12 cellular contexts compared by ENCODE assay signal in genomic region chr4:3241905-3242304, GRCh38. TPM values are rescaled to one million over a fixed set of nuclear protein-coding genes. Genes with fewer than 3 reads are reported as not detected.
A peak's percentile ranks its signal among the peaks of the same experiment; 100 is the strongest.
DNase-seq lines count a peak whose midpoint lies in the region; ATAC-seq and TF ChIP-seq lines count a peak whose summit lies in the region.
"Had no signal": no experiment of that assay in that cellular context is flagged by ENCODE, and none has a peak within 500 bp of the region (broad histone marks: within the 10 kb centered on the region; RNA-seq: fewer than 3 reads in every experiment).

No MANE protein-coding gene starts in this region.

- H3K4me3 Mint-ChIP-seq in glutamatergic neuron (ENCODE audit: unreplicated experiment), result no peak overlapping the region

- TF ChIP-seq CTCF in BJ (IDR thresholded peaks at IDR 0.05; ENCODE audit: insufficient read depth, low read depth, low read length) (no peak), glutamatergic neuron (IDR thresholded peaks at IDR 0.05; ENCODE audit: partially characterized antibody, unreplicated experiment) (no peak)

- H3K27ac Mint-ChIP-seq in glutamatergic neuron (ENCODE audit: unreplicated experiment), result no peak overlapping the region

- H3K27me3 ChIP-seq in BJ (ENCODE audit: control insufficient read depth, insufficient read depth, low read length), result no peaks in the 10 kb centered on the region
- no peaks in the 10 kb centered on the region for H3K27me3 ChIP-seq in adipocyte (replicated peaks; ENCODE audit: control insufficient read depth, insufficient read depth, low read length)

- H3K9me3 Mint-ChIP-seq in glutamatergic neuron (ENCODE audit: unreplicated experiment), result peaks cover 7% of the 10 kb centered on the region

- CTCF ChIA-PET in BJ (lab: Yijun Ruan, JAX), result interaction anchor here (0.9 to 1.1 kb wide), 2 partner anchors 14 to 202 kb away, joined by 3 read pairs; no protein-coding TSS in a partner anchor

- H3K9ac ChIP-seq in adipocyte (ENCODE audit: low read length), result no peak overlapping the region

- peaks cover 16% of the 10 kb centered on the region for H3K36me3 ChIP-seq in BJ (ENCODE audit: control insufficient read depth, insufficient read depth, low read length)
- peaks cover 33% of the 10 kb centered on the region for H3K36me3 ChIP-seq in adipocyte (ENCODE audit: control insufficient read depth, insufficient read depth, low read length, severe bottlenecking)

- DNase-seq in BJ (ENCODE audit: low read depth) (peak; percentile 20), adipocyte (ENCODE audit: low read depth) (peak; percentile 82), fibroblast of peridontal ligament (ENCODE audit: extremely low read depth) (peak; percentile 69), non-pigmented ciliary epithelial cell (ENCODE audit: low read depth) (peak; percentile 22), glutamatergic neuron (no peak), Right ventricle myocardium inferior (ENCODE audit: missing footprints) (no peak)
- DNase-seq: activated effector memory CD4-positive, alpha-beta T cell treated with Interleukin-2 at 50 U/mL for 16 hours; effector CD8-positive, alpha-beta T cell; NCI-H146; NCI-H446 treated with DMSO at 0.1 percent for 48 hours had no signal

- H3K4me1 Mint-ChIP-seq in glutamatergic neuron (ENCODE audit: low read depth, unreplicated experiment), result peaks cover 25% of the 10 kb centered on the region

- H3K9me3 ChIP-seq in adipocyte (ENCODE audit: control insufficient read depth, low read length), result no peaks in the 10 kb centered on the region

- no peak overlapping the region for H3K4me3 ChIP-seq in BJ (ENCODE audit: low read depth, low read length)
- no peak overlapping the region for H3K4me3 ChIP-seq in adipocyte (ENCODE audit: low read length)

- ATAC-seq in HG03521 (IDR thresholded peaks at IDR 0.05; ENCODE audit: unreplicated experiment), result no peak
- ATAC-seq in HG03442 (IDR thresholded peaks at IDR 0.05; ENCODE audit: unreplicated experiment), result no peak
- no peak for ATAC-seq in Right ventricle myocardium inferior

- peaks cover 20% of the 10 kb centered on the region for H3K27me3 Mint-ChIP-seq in glutamatergic neuron (ENCODE audit: unreplicated experiment)

- intact Hi-C loops in Right ventricle myocardium inferior (cut with DNase I), result no loop called here

- H3K36me3 Mint-ChIP-seq in glutamatergic neuron (ENCODE audit: unreplicated experiment), result peaks cover 13% of the 10 kb centered on the region

- POLR2A ChIA-PET in BJ (lab: Charles Lee), result no interaction called here

- peaks cover 10% of the 10 kb centered on the region for H3K4me1 ChIP-seq in adipocyte (ENCODE audit: control insufficient read depth, insufficient read depth, low read length)

RNA-seq across cellular contexts. Expression of gene MSANTD1, which starts 7.1 kb away (rescaled TPM):
- polyA plus RNA-seq in BJ (2011; rRNA removed), result 0.06 and 0.10 TPM in 2 replicates
- 0.05 and 0.21 TPM in 2 replicates for polyA minus RNA-seq in BJ (2011; rRNA and poly(A)+ RNA removed)
- total RNA-seq in glutamatergic neuron (ENCODE audit: unreplicated experiment) (2.6 TPM), Right ventricle myocardium inferior (0.51 TPM)

RNA-seq across cellular contexts. Expression of gene RGS12, which starts 50.9 kb away (rescaled TPM):
- 5.5 and 16.3 TPM in 2 replicates for polyA plus RNA-seq in BJ (2011; rRNA removed)
- 12.3 and 20.7 TPM in 2 replicates for polyA minus RNA-seq in BJ (2011; rRNA and poly(A)+ RNA removed)
- total RNA-seq in glutamatergic neuron (ENCODE audit: unreplicated experiment) (107 TPM), Right ventricle myocardium inferior (21.0 TPM)

Comparison
In these comparisons a context has a peak if more than half of its experiments do, and no peak if none do; other contexts are left out.
1. DNase-seq: peak in BJ (single experiment), adipocyte (single experiment), fibroblast of peridontal ligament (single experiment) and non-pigmented ciliary epithelial cell (single experiment); none in glutamatergic neuron (single experiment) and Right ventricle myocardium inferior (single experiment).